23 cellular contexts compared by ENCODE assay signal in genomic region chr12:125351788-125352187, GRCh38.
"Had no signal": no experiment of that assay in that cellular context is flagged by ENCODE, and none has a peak within 500 bp of the region (broad histone marks: within the 10 kb centered on the region; RNA-seq: fewer than 3 reads in every experiment).

No MANE protein-coding gene starts in this region.

- H3K27ac ChIP-seq: breast epithelium, colonic mucosa, dorsolateral prefrontal cortex, esophagus muscularis mucosa, hepatocyte, parathyroid adenoma, right lobe of liver, skin epidermis, thyroid gland, upper lobe of right lung had no signal

- H3K4me2 ChIP-seq: hepatocyte had no signal

- DNase-seq: activated CD4-positive, alpha-beta memory T cell treated with anti-CD3 and anti-CD28 coated beads for 36 hours; activated CD4-positive, alpha-beta T cell treated with anti-CD3 and anti-CD28 coated beads for 48 hours; activated naive CD4-positive, alpha-beta T cell treated with anti-CD3 and anti-CD28 coated beads for 36 hours; activated naive CD8-positive, alpha-beta T cell treated with anti-CD3 and anti-CD28 coated beads, Interleukin-2, amount 10 ng/mL, durations not matched to agents 7 days and 5 days; activated T-cell treated with anti-CD3 and anti-CD28 coated beads, Interleukin-2, amount 50 U/mL, for 48 hours; amniotic stem cell; colonic mucosa; dorsolateral prefrontal cortex; effector memory CD8-positive, alpha-beta T cell; glutamatergic neuron; islet precursor cell; left cardiac atrium; right lobe of liver; stimulated activated CD4-positive, alpha-beta T cell treated with anti-CD3 and anti-CD28 coated beads, Interleukin-1b, Interleukin-23, amount 100 ng/mL, for 48 hours; substantia nigra; T-helper 9 cell; thyroid gland; upper lobe of right lung had no signal

- ATAC-seq: effector memory CD8-positive, alpha-beta T cell; left cardiac atrium; right lobe of liver; upper lobe of right lung had no signal

- H3K9me3 ChIP-seq: colonic mucosa, right lobe of liver, thyroid gland, upper lobe of right lung had no signal

- H3K4me1 ChIP-seq: breast epithelium, colonic mucosa, esophagus muscularis mucosa, parathyroid adenoma, right lobe of liver, thyroid gland, upper lobe of right lung had no signal

- H3K4me3 ChIP-seq: breast epithelium, colonic mucosa, dorsolateral prefrontal cortex, esophagus muscularis mucosa, hepatocyte, right lobe of liver, skin epidermis, thyroid gland, upper lobe of right lung had no signal

- H3K27me3 ChIP-seq: colonic mucosa, dorsolateral prefrontal cortex, hepatocyte, right lobe of liver, thyroid gland had no signal

- H2AFZ ChIP-seq: hepatocyte, parathyroid adenoma had no signal

- H3K79me2 ChIP-seq: hepatocyte, parathyroid adenoma had no signal

- H3K36me3 ChIP-seq: breast epithelium, colonic mucosa, esophagus muscularis mucosa, right lobe of liver, thyroid gland, upper lobe of right lung had no signal

- H3K9ac ChIP-seq: parathyroid adenoma had no signal
